Comparison of ENCODE assay signal across 1 cellular context in genomic region chr4:125091031-125091540, GRCh38.
TF ChIP-seq lines count a peak whose summit lies in the region.

No MANE protein-coding gene starts in this region.

TF ChIP-seq in SK-N-SH treated with all-trans-retinoic acid at 6 μM for 48 hours, 23 proteins besides CTCF, POLR2A, EP300 and RAD21 (continued from another document):
- no peak for TF ChIP-seq TSHZ2 (CRISPR knock-in tag; IDR thresholded peaks at IDR 0.05)
- TF ChIP-seq ZNF565 (CRISPR knock-in tag; conservative IDR thresholded peaks at IDR 0.05; ENCODE audit: low read depth): no peak
